Comparison of ENCODE assay signal across 8 cellular contexts in genomic region chr3:186569779-186570095, GRCh38. TPM values are rescaled to one million over a fixed set of nuclear protein-coding genes. Genes with fewer than 3 reads are reported as not detected.
DNase-seq lines count a peak whose midpoint lies in the region; ATAC-seq and TF ChIP-seq lines count a peak whose summit lies in the region.

No MANE protein-coding gene starts in this region.

- H3K27ac ChIP-seq in RWPE2 (ENCODE audit: poor library complexity, severe bottlenecking), result peak overlapping the region; percentile 23
- H3K27ac ChIP-seq in esophagus squamous epithelium, result peak overlapping the region; percentile 90 to 98 (median 98)
- peak overlapping the region; percentile 64 to 80 for H3K27ac ChIP-seq in prostate gland

- H3K27me3 ChIP-seq in GM06990 (replicated peaks; ENCODE audit: control insufficient read depth, insufficient read depth, low read length) (no peaks in the 10 kb centered on the region), RWPE2 (ENCODE audit: insufficient read depth, poor library complexity, severe bottlenecking) (no peaks in the 10 kb centered on the region), esophagus squamous epithelium (no peaks in the 10 kb centered on the region), prostate gland (replicated peaks; ENCODE audit: insufficient read depth) (no peaks in the 10 kb centered on the region)

- TF ChIP-seq CTCF in GM06990 (IDR thresholded peaks at IDR 0.05; ENCODE audit: insufficient read depth, low read length, poor library complexity, severe bottlenecking) (no peak), RWPE2 (IDR thresholded peaks at IDR 0.05; ENCODE audit: poor library complexity, severe bottlenecking) (no peak), esophagus squamous epithelium (IDR thresholded peaks at IDR 0.05) (no peak), prostate gland (IDR thresholded peaks at IDR 0.05) (no peak)

- H3K9me3 ChIP-seq in RWPE2 (ENCODE audit: severe bottlenecking) (no peaks in the 10 kb centered on the region), esophagus squamous epithelium (no peaks in the 10 kb centered on the region), prostate gland (no peaks in the 10 kb centered on the region)

- 5 to 8% methylated on average over 7 of the region's 7 CpGs for WGBS in esophagus squamous epithelium, 2 donors
- 6% methylated on average over 7 of the region's 7 CpGs for WGBS in prostate gland

- H3K4me1 ChIP-seq in RWPE2 (ENCODE audit: insufficient read depth, poor library complexity, severe bottlenecking), result peaks cover 14% of the 10 kb centered on the region
- H3K4me1 ChIP-seq in esophagus squamous epithelium, result peaks cover 18 to 57% (median 21%) of the 10 kb centered on the region in 3 donors
- peaks cover 3% of the 10 kb centered on the region for H3K4me1 ChIP-seq in prostate gland (replicated peaks)

- H3K4me3 ChIP-seq in GM06990 (replicated peaks; ENCODE audit: low read depth, low read length) (peak overlapping the region; percentile 93), RWPE2 (ENCODE audit: severe bottlenecking) (peak overlapping the region; percentile 48), esophagus squamous epithelium (peak overlapping the region; percentile 32 to 99 (median 96)), prostate gland (peak overlapping the region; percentile 59 to 76)

- ATAC-seq in RWPE2 (ENCODE audit: low read depth) (no peak), GM18517 (IDR thresholded peaks at IDR 0.05; ENCODE audit: unreplicated experiment) (no peak)

- H3K36me3 ChIP-seq in GM06990 (ENCODE audit: control insufficient read depth, insufficient read depth, low read length) (peaks cover 2% of the 10 kb centered on the region; the same call in 1 of the 2 replicates), RWPE2 (ENCODE audit: low read depth) (peaks cover 31% of the 10 kb centered on the region), esophagus squamous epithelium (peaks cover 0 to 28% (median 0%) of the 10 kb centered on the region in 3 donors), prostate gland (no peaks in the 10 kb centered on the region)

- no peak for TF ChIP-seq POLR2A in esophagus squamous epithelium (IDR thresholded peaks at IDR 0.05)
- TF ChIP-seq POLR2A in prostate gland (IDR thresholded peaks at IDR 0.05), result no peak

- DNase-seq in GM06990 (ENCODE audit: extremely low read depth, insufficient read length) (no peak), RWPE2 (ENCODE audit: low spot score) (no peak), esophagus squamous epithelium (lab: John Stamatoyannopoulos, UW) (no peak), prostate gland (ENCODE audit: low spot score) (no peak), amniotic stem cell (lab: John Stamatoyannopoulos, UW) (no peak)
- DNase-seq in activated CD4-positive, CD25-positive, alpha-beta regulatory T cell (lab: John Stamatoyannopoulos, UW), result no peak
- no peak for DNase-seq in activated CD8-positive, alpha-beta memory T cell treated with anti-CD3 and anti-CD28 coated beads, Interleukin-2, amount 50 U/mL, for 4 hours

- intact Hi-C loops in esophagus squamous epithelium (cut with DNase I) (no loop called here), prostate gland (cut with DNase I) (loop anchor here (10.0 kb wide), 1 partner anchor 215 kb away; the partner anchor contains the start of gene EIF4A2)

RNA-seq across cellular contexts. Expression of gene DNAJB11, which starts 0.8 kb away (rescaled TPM):
- total RNA-seq in esophagus squamous epithelium, result 10 to 100 TPM; 39.5 to 65.3 (median 47.3) TPM
- 10 to 100 TPM; 34.9 to 42.5 TPM for total RNA-seq in prostate gland

RNA-seq across cellular contexts. Expression of gene TBCCD1, which starts 2.6 kb away (rescaled TPM):
- 10 to 100 TPM in 1 of 4 donors, 1 to 10 TPM in 3; 6.9 to 10.5 (median 7.9) TPM for total RNA-seq in esophagus squamous epithelium
- 10 to 100 TPM; 10.4 to 26.0 TPM for total RNA-seq in prostate gland

RNA-seq across cellular contexts. Expression of gene CRYGS, which starts 25.6 kb away (rescaled TPM):
- 1 to 10 TPM in 3 of 4 donors, under 1 TPM in 1; 0.26 to 2.7 (median 1.6) TPM for total RNA-seq in esophagus squamous epithelium
- total RNA-seq in prostate gland, result 1 to 10 TPM; 1.0 to 1.1 TPM

RNA-seq across cellular contexts. Expression of gene AHSG, which starts 43.1 kb away (rescaled TPM):
- total RNA-seq in esophagus squamous epithelium (not detected), prostate gland (not detected)

Comparison
In these comparisons a context has a peak if more than half of its experiments do, and no peak if none do; other contexts are left out.
1. H3K27ac ChIP-seq: peak in every context shown above with its lines; median percentile 98 in esophagus squamous epithelium; 72 in prostate gland; 23 in RWPE2.